In the genomic region with DNA sequence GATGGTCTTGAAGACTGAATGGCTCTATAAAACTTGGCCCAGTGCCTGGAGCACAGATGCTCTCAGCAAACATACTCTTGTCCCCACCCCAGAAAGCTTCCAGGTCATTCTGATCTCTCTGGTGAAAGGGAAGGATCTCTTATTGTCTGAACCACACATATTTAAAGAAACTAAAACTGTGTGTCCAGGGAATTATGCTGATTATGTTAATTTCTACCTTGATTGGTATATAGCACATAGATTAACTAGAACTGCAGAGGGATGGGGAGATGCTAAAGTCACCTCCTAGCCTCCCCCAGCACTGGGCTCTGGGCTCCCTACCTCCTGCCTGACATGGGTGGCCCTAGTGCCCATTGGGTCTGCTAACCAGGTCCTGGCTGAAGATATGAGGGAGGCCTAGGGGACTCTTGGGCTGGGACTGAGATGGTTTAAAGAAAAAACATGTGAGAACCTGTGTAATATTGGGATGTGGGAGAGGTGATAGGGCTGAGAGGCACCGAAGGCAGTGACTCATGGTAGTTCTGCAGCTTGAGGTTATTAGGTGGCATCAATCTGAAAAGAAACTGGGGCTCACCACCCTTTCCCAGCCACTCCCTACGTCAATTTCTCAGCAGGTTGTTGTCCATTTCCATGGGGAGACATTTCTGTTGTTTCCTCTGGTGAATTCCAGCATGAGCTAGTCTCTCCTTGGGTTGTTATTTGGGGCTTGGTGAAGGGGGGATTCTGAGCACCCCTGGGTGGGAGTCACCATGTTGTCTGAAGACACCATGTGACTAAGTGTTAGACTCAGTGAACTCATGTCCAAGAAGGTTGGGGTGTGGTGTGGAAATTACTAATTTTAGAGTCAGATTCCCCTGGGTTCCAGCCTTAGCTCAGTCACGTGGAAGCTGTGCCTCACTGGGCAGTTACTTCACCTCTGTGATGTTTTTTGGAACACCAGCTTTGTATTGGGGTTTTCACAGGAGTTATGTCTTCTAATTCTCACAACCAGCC, we compare ENCODE assay signal across 16 cellular contexts.
DNase-seq lines count a peak whose midpoint lies in the region; ATAC-seq and TF ChIP-seq lines count a peak whose summit lies in the region.
"Had no signal": no experiment of that assay in that cellular context is flagged by ENCODE, and none has a peak within 500 bp of the region (broad histone marks: within the 10 kb centered on the region; RNA-seq: fewer than 3 reads in every experiment).

No MANE protein-coding gene starts in this region.

- H3K14ac ChIP-seq in IMR-90 (replicated peaks; ENCODE audit: low read depth, low read length), result no peak overlapping the region
- H3K14ac ChIP-seq in neuronal stem cell (ENCODE audit: low read length), result no peak overlapping the region

- no CpG with 5 or more reads among the region's 3 CpGs for WGBS in IMR-90 (ENCODE audit: extremely low coverage in 2 of 2, insufficient read length in 1 of 2), 2 experiments
- WGBS in neuronal stem cell (ENCODE audit: extremely low coverage in 2 of 2, insufficient read length in 2 of 2, insufficient replicate concordance in 1 of 2), 2 donors, result no CpG with 5 or more reads among the region's 3 CpGs

- TF ChIP-seq POLR2A in IMR-90 (IDR thresholded peaks at IDR 0.05; ENCODE audit: low read depth, low read length), result no peak

- ATAC-seq in activated CD4-positive, CD25-positive, alpha-beta regulatory T cell treated with anti-CD3 and anti-CD28 coated beads, Interleukin-2, amount 50 U/mL, for 24 hours, result peak; percentile 20 to 35
- ATAC-seq in IMR-90 (ENCODE audit: low read depth), result no peak
- no peak for ATAC-seq in GM21381 (IDR thresholded peaks at IDR 0.05; ENCODE audit: unreplicated experiment)
- ATAC-seq: heart left ventricle had no signal

- H3K4ac ChIP-seq in IMR-90 (ENCODE audit: low read depth, low read length) (no peak overlapping the region), neuronal stem cell (ENCODE audit: low read length) (no peak overlapping the region)

- no peak overlapping the region for H3K56ac ChIP-seq in IMR-90 (ENCODE audit: extremely low read depth, insufficient read depth, low read length)

- intact Hi-C loops in IMR-90 (cut with micrococcal nuclease), result no loop called here
- intact Hi-C loops in colonic mucosa (cut with DNase I), result no loop called here

- TF ChIP-seq CTCF in IMR-90 (conservative IDR thresholded peaks at IDR 0.05; ENCODE audit: low read depth, low read length), result no peak
- no peak for TF ChIP-seq CTCF in colonic mucosa (IDR thresholded peaks at IDR 0.05)

- H2BK120ac ChIP-seq in IMR-90 (ENCODE audit: low read depth, low read length), result no peak overlapping the region
- no peak overlapping the region for H2BK120ac ChIP-seq in neuronal stem cell (ENCODE audit: low read depth, low read length)

- H4K8ac ChIP-seq in IMR-90 (ENCODE audit: low read depth in 2 of 2, low read length in 2 of 2) (no peak overlapping the region), neuronal stem cell (ENCODE audit: low read depth, low read length) (no peak overlapping the region)

- CTCF ChIA-PET in IMR-90 (lab: Yijun Ruan, JAX), result no interaction called here

- H3K4me2 ChIP-seq in IMR-90 (ENCODE audit: low read depth, low read length) (no peak overlapping the region), neuronal stem cell (ENCODE audit: insufficient read depth, low read length, poor library complexity, severe bottlenecking) (no peak overlapping the region)

- no peak overlapping the region for H2BK5ac ChIP-seq in IMR-90 (ENCODE audit: low read depth, low read length, poor library complexity, severe bottlenecking)
- no peak overlapping the region for H2BK5ac ChIP-seq in neuronal stem cell (ENCODE audit: low read length)

- no peak overlapping the region for H4K5ac ChIP-seq in IMR-90 (ENCODE audit: low read depth, low read length)

- H4K91ac ChIP-seq in IMR-90 (ENCODE audit: insufficient read depth, low read depth, low read length), result no peak overlapping the region
- H4K91ac ChIP-seq in neuronal stem cell (ENCODE audit: low read depth, low read length, poor library complexity), result no peak overlapping the region

- no peak overlapping the region for H2AK9ac ChIP-seq in IMR-90 (replicated peaks; ENCODE audit: low read depth, low read length, poor library complexity)

- H2AK5ac ChIP-seq in IMR-90 (ENCODE audit: low read depth, low read length) (no peak overlapping the region), neuronal stem cell (ENCODE audit: low read depth, low read length) (no peak overlapping the region)

- H3K4me1 ChIP-seq in IMR-90 (ENCODE audit: control insufficient read depth, insufficient read depth, low read length) (no peaks in the 10 kb centered on the region), colonic mucosa (no peaks in the 10 kb centered on the region), neuronal stem cell (ENCODE audit: control insufficient read depth in 2 of 2, insufficient read depth in 1 of 2, low read depth in 1 of 2, low read length in 2 of 2) (no peaks in the 10 kb centered on the region)
- H3K4me1 ChIP-seq: heart left ventricle had no signal

- no peak for TF ChIP-seq RAD21 in IMR-90 (IDR thresholded peaks at IDR 0.05; ENCODE audit: low read length)

- no TSS peak for BruUV-seq in IMR-90 (replicated peaks; lab: Mats Ljungman, UMichigan)

- no peak overlapping the region for H2BK15ac ChIP-seq in IMR-90 (ENCODE audit: low read depth, low read length)
- H2BK15ac ChIP-seq in neuronal stem cell (ENCODE audit: low read length), result no peak overlapping the region

- no peaks in the 10 kb centered on the region for H3K9me1 ChIP-seq in IMR-90 (ENCODE audit: insufficient read depth, low read length)

- peaks cover 37% of the 10 kb centered on the region for H3K27me3 ChIP-seq in IMR-90 (ENCODE audit: control insufficient read depth, insufficient read depth, low read length)
- H3K27me3 ChIP-seq in colonic mucosa, result no peaks in the 10 kb centered on the region
- no peaks in the 10 kb centered on the region for H3K27me3 ChIP-seq in neuronal stem cell (ENCODE audit: control insufficient read depth in 3 of 3, insufficient read depth in 3 of 3, low read depth in 1 of 3, low read length in 3 of 3)

- POLR2A ChIA-PET in IMR-90 (lab: Charles Lee; ENCODE audit: unreplicated experiment), result no interaction called here

- H3K23ac ChIP-seq in IMR-90 (ENCODE audit: low read depth, low read length) (no peak overlapping the region), neuronal stem cell (ENCODE audit: low read depth, low read length, poor library complexity) (no peak overlapping the region)

- no peak overlapping the region for H2BK20ac ChIP-seq in IMR-90 (ENCODE audit: low read depth, low read length)

- H3K79me1 ChIP-seq in IMR-90 (ENCODE audit: low read depth in 1 of 2, low read length in 2 of 2), result no peaks in the 10 kb centered on the region
- H3K79me1 ChIP-seq in neuronal stem cell (ENCODE audit: low read depth, low read length), result no peaks in the 10 kb centered on the region

- no peak overlapping the region for H3K18ac ChIP-seq in IMR-90 (ENCODE audit: low read depth, low read length)
- H3K18ac ChIP-seq in neuronal stem cell (ENCODE audit: low read length), result peak overlapping the region; percentile 53

- 0 out of 2 replicates have a peak, but pooled peaks cover 2% of the 10 kb centered on the region for H3K9me3 ChIP-seq in IMR-90 (ENCODE audit: control insufficient read depth, insufficient read depth, low read length)
- H3K9me3 ChIP-seq in colonic mucosa, result no peaks in the 10 kb centered on the region
- H3K9me3 ChIP-seq in neuronal stem cell (replicated peaks in 1 of 2; ENCODE audit: control insufficient read depth in 2 of 2, insufficient read depth in 1 of 2, low read depth in 1 of 2, low read length in 2 of 2), result peaks cover 0 to 2% of the 10 kb centered on the region in 2 donors
- H3K9me3 ChIP-seq: heart left ventricle had no signal

- no peak overlapping the region for H3K9ac ChIP-seq in IMR-90 (ENCODE audit: low read depth, low read length)
- no peak overlapping the region for H3K9ac ChIP-seq in colonic mucosa (ENCODE audit: low read depth in 2 of 2, low read length in 2 of 2)
- no peak overlapping the region for H3K9ac ChIP-seq in neuronal stem cell (ENCODE audit: low read depth, low read length, poor library complexity)

- H2BK12ac ChIP-seq in neuronal stem cell (ENCODE audit: low read length), result no peak overlapping the region

- H3K36me3 ChIP-seq in IMR-90 (ENCODE audit: control insufficient read depth, insufficient read depth, low read length), result no peaks in the 10 kb centered on the region
- no peaks in the 10 kb centered on the region for H3K36me3 ChIP-seq in colonic mucosa
- H3K36me3 ChIP-seq in neuronal stem cell (replicated peaks in 1 of 2; ENCODE audit: control insufficient read depth in 2 of 2, insufficient read depth in 2 of 2, low read length in 2 of 2), result no peaks in the 10 kb centered on the region
- H3K36me3 ChIP-seq: heart left ventricle had no signal

- H2AFZ ChIP-seq in IMR-90 (replicated peaks; ENCODE audit: low read length, poor library complexity) (no peak overlapping the region), neuronal stem cell (ENCODE audit: low read length) (no peak overlapping the region)

- no peaks in the 10 kb centered on the region for H4K20me1 ChIP-seq in IMR-90 (ENCODE audit: insufficient read depth, low read length)

- H3K4me3 ChIP-seq in IMR-90 (ENCODE audit: insufficient read depth, low read depth, low read length) (no peak overlapping the region), colonic mucosa (no peak overlapping the region), neuronal stem cell (ENCODE audit: low read length in 2 of 2) (no peak overlapping the region)
- H3K4me3 ChIP-seq: heart left ventricle had no signal

- in situ Hi-C loops in IMR-90 (cut with MboI; ENCODE audit: low sequenced_read_pairs), result no loop called here

- dilution Hi-C loops in IMR-90 (cut with HindIII; ENCODE audit: low sequenced_read_pairs, unreplicated experiment), result no loop called here

- DNase-seq in activated CD4-positive, CD25-positive, alpha-beta regulatory T cell (lab: John Stamatoyannopoulos, UW), result no peak
- DNase-seq in IMR-90 (no peak), colonic mucosa (peak; percentile 35), neuronal stem cell (ENCODE audit: low spot score) (no peak), NCI-H146 treated with DMSO at 0.1 percent for 48 hours (lab: John Stamatoyannopoulos, UW; ENCODE audit: unreplicated experiment) (no peak)
- no peak for DNase-seq in central memory CD4-positive, alpha-beta T cell
- DNase-seq: anterior cingulate cortex, GOT3, heart left ventricle, KBM-7, mesendoderm, NCI-H1048, nephron progenitor cell, SIG-M5 had no signal

- no peak overlapping the region for H3K27ac ChIP-seq in IMR-90 (ENCODE audit: insufficient read depth, low read length)
- no peak overlapping the region for H3K27ac ChIP-seq in colonic mucosa
- no peak overlapping the region for H3K27ac ChIP-seq in neuronal stem cell (replicated peaks; ENCODE audit: low read length)
- H3K27ac ChIP-seq: heart left ventricle had no signal

TF ChIP-seq in IMR-90, 13 proteins besides CTCF, POLR2A, EP300 and RAD21:
- TF ChIP-seq MAFK (IDR thresholded peaks at IDR 0.05; ENCODE audit: low read depth, low read length), result peak; percentile 48; the same call in 1 of the 2 replicates
- no peak for TF ChIP-seq MXI1 (IDR thresholded peaks at IDR 0.05; ENCODE audit: borderline replicate concordance, low read depth, low read length)
TF ChIP-seq in IMR-90: peak in this region for 1.

Comparison
In these comparisons a context has a peak if more than half of its experiments do, and no peak if none do; other contexts are left out.
1. ATAC-seq: peak in activated CD4-positive, CD25-positive, alpha-beta regulatory T cell treated with anti-CD3 and anti-CD28 coated beads, Interleukin-2, amount 50 U/mL, for 24 hours (2 of 2); none in IMR-90 (single experiment) and GM21381 (single experiment).